In genomic region chr7:74083117-74083876, GRCh38 we compare ENCODE assay signal across 8 cellular contexts. TPM values are rescaled to one million over a fixed set of nuclear protein-coding genes. Genes with fewer than 3 reads are reported as not detected.
DNase-seq lines count a peak whose midpoint lies in the region; ATAC-seq and TF ChIP-seq lines count a peak whose summit lies in the region.

LIMK1 (plus strand) TSS chr7:74083804; CDS start chr7:74083991, 187 bp downstream.

- TF ChIP-seq CTCF in GM10248 (IDR thresholded peaks at IDR 0.05; ENCODE audit: control extremely low read depth, extremely low read depth, low read depth, missing control alignments): no peak
- TF ChIP-seq CTCF in psoas muscle (IDR thresholded peaks at IDR 0.05): no peak

- no peaks in the 10 kb centered on the region for H3K9me3 ChIP-seq in psoas muscle

- H3K4me3 ChIP-seq in psoas muscle: peak within 1 kb of the TSS; percentile 85

- ATAC-seq in HG02571 (IDR thresholded peaks at IDR 0.05; ENCODE audit: unreplicated experiment) (peak; percentile 67), left ventricle myocardium superior (peak; percentile 95), psoas muscle (peak; percentile 73 to 86 (median 79))

- CTCF ChIA-PET in GM10248 (lab: Yijun Ruan, JAX): interaction anchor here (0.8 to 6.3 kb wide), 4 partner anchors 11 to 318 kb away, joined by 3 to 32 read pairs (median 5); no protein-coding TSS in a partner anchor

- H3K27me3 ChIP-seq in psoas muscle (ENCODE audit: insufficient read depth in 3 of 3, low read length in 2 of 3): no peaks in the 10 kb centered on the region

- peak within 1 kb of the TSS; percentile 94 for H3K27ac ChIP-seq in psoas muscle

- H3K4me1 ChIP-seq in psoas muscle: peaks cover 33% of the 10 kb centered on the region

- peaks cover 0 to 30% of the 10 kb centered on the region in 2 donors for H3K36me3 ChIP-seq in psoas muscle (ENCODE audit: insufficient read depth in 1 of 2, low read depth in 1 of 2)

- POLR2A ChIA-PET in GM10248 (lab: Yijun Ruan, JAX): interaction anchor here (0.6 to 0.7 kb wide), 4 partner anchors 46 to 523 kb away, joined by 3 to 4 read pairs (median 3); no protein-coding TSS in a partner anchor

- intact Hi-C loops in left ventricle myocardium superior (cut with micrococcal nuclease): no loop called here
- intact Hi-C loops in psoas muscle (cut with DNase I): no loop called here

- 7 to 32% (median 24%) methylated on average over 19 to 71 of the region's 71 CpGs for WGBS in psoas muscle, 3 donors

- DNase-seq in GM10248 (ENCODE audit: extremely low spot score) (peak; percentile 98), NCI-H128 (lab: John Stamatoyannopoulos, UW; ENCODE audit: unreplicated experiment) (peak; percentile 73), T-helper 2 cell (peak; percentile 72 to 81 (median 76)), amygdala (lab: John Stamatoyannopoulos, UW) (peak in 54 of 56 donors; percentile 22 to 87 (median 70)), left ventricle myocardium superior (peak; percentile 91), psoas muscle (peak; percentile 84 to 87), ureter (ENCODE audit: low spot score) (peak; percentile 81)

RNA-seq across cellular contexts. Expression of gene LIMK1, which starts in this region (rescaled TPM):
- total RNA-seq in left ventricle myocardium superior: 9.4 TPM
- 10 to 100 TPM; 12.0 to 95.8 (median 35.9) TPM for total RNA-seq in psoas muscle
- polyA plus RNA-seq in psoas muscle: 10 to 100 TPM; 12.0 to 30.2 (median 13.8) TPM
- total RNA-seq in ureter: 26.0 TPM

Comparison
In these comparisons a context has a peak if more than half of its experiments do, and no peak if none do; other contexts are left out.
1. Peak in every context shown above with its lines: DNase-seq, ATAC-seq, H3K4me3 ChIP-seq and H3K27ac ChIP-seq.